Comparison of ENCODE assay signal across 19 cellular contexts in genomic region chr1:76095800-76096199, GRCh38. TPM values are rescaled to one million over a fixed set of nuclear protein-coding genes. Genes with fewer than 3 reads are reported as not detected.
"Had no signal": no experiment of that assay in that cellular context is flagged by ENCODE, and none has a peak within 500 bp of the region (broad histone marks: within the 10 kb centered on the region; RNA-seq: fewer than 3 reads in every experiment).

No MANE protein-coding gene starts in this region.

- H3K27ac Mint-ChIP-seq: activated B cell treated with CpG ODN at 0.5 μM for 24 hours; activated CD8-positive, alpha-beta T cell treated with anti-CD3 and anti-CD28 coated beads for 36 hours; activated naive CD4-positive, alpha-beta T cell treated with anti-CD3 and anti-CD28 coated beads, Interleukin-2, amount 50 U/mL, for 72 hours; natural killer cell had no signal

- H3K9me3 Mint-ChIP-seq: activated naive CD4-positive, alpha-beta T cell treated with anti-CD3 and anti-CD28 coated beads, Interleukin-2, amount 50 U/mL, for 72 hours; natural killer cell had no signal

- H3K36me3 ChIP-seq: cardiac muscle cell, tibial nerve, vagina had no signal

- H3K27ac ChIP-seq: cardiac muscle cell, skin epidermis, tibial nerve, vagina had no signal

- H3K36me3 Mint-ChIP-seq: activated naive CD4-positive, alpha-beta T cell treated with anti-CD3 and anti-CD28 coated beads, Interleukin-2, amount 50 U/mL, for 72 hours; natural killer cell had no signal

- H3K27me3 Mint-ChIP-seq: activated B cell treated with CpG ODN at 0.5 μM for 24 hours; activated CD8-positive, alpha-beta T cell treated with anti-CD3 and anti-CD28 coated beads for 36 hours had no signal

- FAIRE-seq: kidney, TTC549 had no signal

- ATAC-seq: activated CD8-positive, alpha-beta T cell treated with anti-CD3 and anti-CD28 coated beads for 36 hours; activated naive CD4-positive, alpha-beta T cell treated with anti-CD3 and anti-CD28 coated beads, Interleukin-2, amount 50 U/mL, for 72 hours; activated T-cell treated with anti-CD3 and anti-CD28 coated beads, Interleukin-2, amount 50 U/mL, for 4 hours; natural killer cell had no signal

- H3K4me3 ChIP-seq: cardiac muscle cell, dorsolateral prefrontal cortex, skin epidermis, tibial nerve, vagina had no signal

- H3K27me3 ChIP-seq: cardiac muscle cell, dorsolateral prefrontal cortex, tibial nerve, vagina had no signal

- H3K9me3 ChIP-seq: tibial nerve, vagina had no signal

- H3K4me1 ChIP-seq: tibial nerve, vagina had no signal

- DNase-seq: activated B cell treated with CpG ODN at 0.5 μM for 24 hours; activated CD4-positive, alpha-beta T cell treated with anti-CD3 and anti-CD28 coated beads for 48 hours; activated CD8-positive, alpha-beta T cell treated with anti-CD3 and anti-CD28 coated beads for 36 hours; activated effector memory CD4-positive, alpha-beta T cell treated with anti-CD3 and anti-CD28 coated beads, Interleukin-2, amount 50 U/mL, for 16 hours; activated T-cell treated with anti-CD3 and anti-CD28 coated beads, Interleukin-2, amount 50 U/mL, for 4 hours; dorsolateral prefrontal cortex; kidney; mesenchymal stem cell; natural killer cell; occipital lobe; stimulated activated CD4-positive, alpha-beta T cell treated with anti-CD3 and anti-CD28 coated beads, Interleukin-15, amount 100 ng/mL, for 24 hours; stimulated activated CD4-positive, alpha-beta T cell treated with anti-CD3 and anti-CD28 coated beads, Interleukin-4, amount 100 ng/mL, for 24 hours; stimulated activated naive CD4-positive, alpha-beta T cell had no signal

- H3K4me3 Mint-ChIP-seq: activated B cell treated with CpG ODN at 0.5 μM for 24 hours; activated CD8-positive, alpha-beta T cell treated with anti-CD3 and anti-CD28 coated beads for 36 hours; activated T-cell treated with anti-CD3 and anti-CD28 coated beads, Interleukin-2, amount 50 U/mL, for 4 hours; natural killer cell had no signal

- H3K4me1 Mint-ChIP-seq: natural killer cell had no signal

RNA-seq across cellular contexts. Expression of gene ST6GALNAC3, which starts 21.3 kb away (rescaled TPM):
- total RNA-seq: natural killer cell had no signal
